Comparison of ENCODE assay signal across 19 cellular contexts in the genomic region with DNA sequence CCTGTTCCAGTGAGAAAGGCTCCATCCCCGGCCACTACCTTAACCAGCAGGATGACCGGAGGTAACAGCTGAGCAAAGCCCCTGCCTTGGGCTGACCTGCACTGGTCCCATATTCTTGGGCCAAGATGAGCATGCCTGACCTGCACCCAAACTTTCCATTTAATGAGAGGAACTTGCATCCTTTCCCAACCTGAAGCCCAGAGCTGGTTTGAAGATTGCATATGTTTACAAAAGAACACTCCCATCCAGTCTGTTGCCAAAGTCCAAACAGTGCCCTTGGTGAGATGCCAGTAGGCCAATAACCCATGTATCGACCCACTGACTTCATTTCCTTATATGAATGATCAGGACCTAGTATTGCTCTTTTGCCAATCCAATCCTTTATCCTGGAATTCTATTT. TPM values are rescaled to one million over a fixed set of nuclear protein-coding genes. Genes with fewer than 3 reads are reported as not detected.
DNase-seq lines count a peak whose midpoint lies in the region; ATAC-seq and TF ChIP-seq lines count a peak whose summit lies in the region.
"Had no signal": no experiment of that assay in that cellular context is flagged by ENCODE, and none has a peak within 500 bp of the region (broad histone marks: within the 10 kb centered on the region; RNA-seq: fewer than 3 reads in every experiment).

No MANE protein-coding gene starts in this region.

- CTCF ChIA-PET in WTC11 (lab: Charles Lee) = no interaction called here

- H3K27me3 Mint-ChIP-seq in WTC11 (ENCODE audit: low read depth) = peaks cover 40% of the 10 kb centered on the region

- no peaks in the 10 kb centered on the region for H3K36me3 Mint-ChIP-seq in WTC11
- H3K36me3 Mint-ChIP-seq: brain, type B pancreatic cell had no signal

- DNase-seq in left ventricle myocardium inferior (no peak), Right ventricle myocardium superior (no peak), WTC11 (ENCODE audit: low spot score) (no peak), mucosa of descending colon (peak in 2 of 3 donors; percentile 74 to 90), kidney tubule cell (ENCODE audit: low spot score) (no peak), hypothalamus (lab: John Stamatoyannopoulos, UW) (no peak)
- DNase-seq: activated effector memory CD4-positive, alpha-beta T cell treated with anti-CD3 and anti-CD28 coated beads, Interleukin-2, amount 50 U/mL, for 16 hours; effector CD4-positive, alpha-beta T cell; kidney; naive B cell; NCI-H1092 treated with DMSO at 0.1 percent for 48 hours; NCI-H2171 treated with DMSO at 0.1 percent for 48 hours; NCI-H524 treated with DMSO at 0.1 percent for 48 hours; stimulated activated CD4-positive, alpha-beta T cell treated with anti-CD3 and anti-CD28 coated beads, Interleukin-1b, Interleukin-23, amount 100 ng/mL, for 48 hours had no signal

- no peak overlapping the region for H3K4me3 ChIP-seq in left ventricle myocardium inferior
- H3K4me3 ChIP-seq in mucosa of descending colon = no peak overlapping the region
- H3K4me3 ChIP-seq: HAP-1, smooth muscle cell had no signal

- H3K27ac Mint-ChIP-seq in WTC11 = no peak overlapping the region
- H3K27ac Mint-ChIP-seq: type B pancreatic cell had no signal

- peaks cover 9% of the 10 kb centered on the region; the same call in 1 of the 2 replicates for H3K9me3 Mint-ChIP-seq in WTC11
- H3K9me3 Mint-ChIP-seq: type B pancreatic cell had no signal

- H3K4me1 ChIP-seq in left ventricle myocardium inferior (peaks cover 63% of the 10 kb centered on the region), mucosa of descending colon (ENCODE audit: low read depth) (peaks cover 10% of the 10 kb centered on the region)
- H3K4me1 ChIP-seq: HAP-1 had no signal

- peaks cover 41% of the 10 kb centered on the region for H3K4me1 Mint-ChIP-seq in WTC11

- POLR2A ChIA-PET in WTC11 (lab: Charles Lee) = no interaction called here

- H3K36me3 ChIP-seq in left ventricle myocardium inferior (no peaks in the 10 kb centered on the region), mucosa of descending colon (ENCODE audit: low read depth) (no peaks in the 10 kb centered on the region)
- H3K36me3 ChIP-seq: HAP-1 had no signal

- no peak for ATAC-seq in Right ventricle myocardium superior (ENCODE audit: poor library complexity)
- ATAC-seq in WTC11 = no peak
- ATAC-seq in mucosa of descending colon = peak; percentile 79
- no peak for ATAC-seq in GM18873 (IDR thresholded peaks at IDR 0.05; ENCODE audit: low FRiP score, unreplicated experiment)

- intact Hi-C loops in left ventricle myocardium inferior (cut with micrococcal nuclease) (no loop called here), Right ventricle myocardium superior (cut with DNase I) (no loop called here), mucosa of descending colon (cut with DNase I, micrococcal nuclease) (no loop called here)

- no peaks in the 10 kb centered on the region for H3K27me3 ChIP-seq in left ventricle myocardium inferior (ENCODE audit: low read depth)

- no peak overlapping the region for H3K4me3 Mint-ChIP-seq in WTC11
- H3K4me3 Mint-ChIP-seq: naive B cell, type B pancreatic cell had no signal

- TF ChIP-seq CTCF in left ventricle myocardium inferior (IDR thresholded peaks at IDR 0.05; ENCODE audit: borderline replicate concordance) = no peak
- no peak for TF ChIP-seq CTCF in WTC11 (IDR thresholded peaks at IDR 0.05)
- no peak for TF ChIP-seq CTCF in mucosa of descending colon (IDR thresholded peaks at IDR 0.05)

- no peaks in the 10 kb centered on the region for H3K9me3 ChIP-seq in left ventricle myocardium inferior (replicated peaks)
- no peaks in the 10 kb centered on the region for H3K9me3 ChIP-seq in mucosa of descending colon
- H3K9me3 ChIP-seq: HAP-1 had no signal

- peak overlapping the region; percentile 85 for H3K27ac ChIP-seq in left ventricle myocardium inferior (replicated peaks)

TF ChIP-seq in WTC11, 78 proteins besides CTCF, POLR2A, EP300 and RAD21:
- TF ChIP-seq GABPB1 (CRISPR knock-in tag; IDR thresholded peaks at IDR 0.05) (peak; percentile 58; the same call in 1 of the 2 replicates), NFYB (CRISPR knock-in tag; conservative IDR thresholded peaks at IDR 0.05; ENCODE audit: low read depth) (no peak)
TF ChIP-seq in WTC11: peak in this region for 1.

RNA-seq across cellular contexts. Expression of a gene that starts 5.5 kb away (rescaled TPM):
- total RNA-seq in left ventricle myocardium inferior (51.0 TPM), Right ventricle myocardium superior (38.0 TPM), WTC11 (2021) (1.9 to 3.7 TPM (median 2.6 TPM) in 3 replicates), mucosa of descending colon (10 to 100 TPM; 42.5 to 53.1 (median 46.5) TPM)

Comparison
In these comparisons a context has a peak if more than half of its experiments do, and no peak if none do; other contexts are left out.
1. DNase-seq: peak in mucosa of descending colon (2 of 3); none in left ventricle myocardium inferior (single experiment), Right ventricle myocardium superior (single experiment), WTC11 (single experiment), kidney tubule cell (single experiment) and hypothalamus (0 of 51).